In the genomic region with DNA sequence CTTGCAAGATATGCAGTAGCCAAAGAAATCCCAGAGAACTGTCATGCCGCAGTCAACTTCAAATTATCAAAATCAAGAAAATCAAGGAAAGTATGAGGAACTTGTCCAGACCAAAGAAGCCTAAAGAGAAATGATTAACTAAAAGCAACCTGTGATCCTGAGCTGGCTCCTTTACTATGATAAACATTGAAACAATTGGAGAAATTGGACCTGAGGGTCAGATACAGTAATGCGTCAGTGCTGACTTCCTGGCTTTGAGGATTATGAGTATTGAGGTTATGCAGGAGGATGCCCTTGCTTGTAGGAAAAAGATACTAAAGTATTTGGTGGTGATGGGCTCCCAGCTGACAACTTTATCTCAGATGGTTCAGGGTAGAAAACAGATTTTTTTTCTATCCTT, we compare ENCODE assay signal across 13 cellular contexts.
"Had no signal": no experiment of that assay in that cellular context is flagged by ENCODE, and none has a peak within 500 bp of the region (broad histone marks: within the 10 kb centered on the region; RNA-seq: fewer than 3 reads in every experiment).

No MANE protein-coding gene starts in this region.

- H3K9me3 ChIP-seq: psoas muscle, thoracic aorta had no signal

- ATAC-seq: natural killer cell treated with Interleukin-12 subunit alpha and Interleukin-12 subunit beta and Interleukin-15 and Interleukin-18, amount 100 ng/mL, for 72 hours; psoas muscle; stimulated activated naive CD8-positive, alpha-beta T cell treated with anti-CD3 and anti-CD28 coated beads, Interleukin-15, amount 100 ng/mL, for 72 hours had no signal

- H3K4me3 ChIP-seq: dorsolateral prefrontal cortex, psoas muscle, SK-N-MC, thoracic aorta had no signal

- H3K27ac ChIP-seq: dorsolateral prefrontal cortex, psoas muscle, SK-N-MC, thoracic aorta, VCaP had no signal

- H3K27me3 ChIP-seq: dorsolateral prefrontal cortex had no signal

- H3K36me3 ChIP-seq: thoracic aorta had no signal

- DNase-seq: activated CD4-positive, alpha-beta T cell treated with anti-CD3 and anti-CD28 coated beads for 4 hours; activated naive CD4-positive, alpha-beta T cell treated with anti-CD3 and anti-CD28 coated beads, Interleukin-2, amount 10 ng/mL, durations not matched to agents 7 days and 5 days; dorsolateral prefrontal cortex; hippocampal formation; psoas muscle; stimulated activated CD4-positive, alpha-beta T cell treated with anti-CD3 and anti-CD28 coated beads, Interleukin-15, amount 100 ng/mL, for 24 hours; stimulated activated CD4-positive, alpha-beta T cell treated with anti-CD3 and anti-CD28 coated beads, Interleukin-4, amount 100 ng/mL, for 4 hours; stimulated activated naive CD8-positive, alpha-beta T cell treated with anti-CD3 and anti-CD28 coated beads, Interleukin-15, amount 100 ng/mL, for 72 hours; T-helper 1 cell had no signal
